Comparison of ENCODE assay signal across 18 cellular contexts in the genomic region with DNA sequence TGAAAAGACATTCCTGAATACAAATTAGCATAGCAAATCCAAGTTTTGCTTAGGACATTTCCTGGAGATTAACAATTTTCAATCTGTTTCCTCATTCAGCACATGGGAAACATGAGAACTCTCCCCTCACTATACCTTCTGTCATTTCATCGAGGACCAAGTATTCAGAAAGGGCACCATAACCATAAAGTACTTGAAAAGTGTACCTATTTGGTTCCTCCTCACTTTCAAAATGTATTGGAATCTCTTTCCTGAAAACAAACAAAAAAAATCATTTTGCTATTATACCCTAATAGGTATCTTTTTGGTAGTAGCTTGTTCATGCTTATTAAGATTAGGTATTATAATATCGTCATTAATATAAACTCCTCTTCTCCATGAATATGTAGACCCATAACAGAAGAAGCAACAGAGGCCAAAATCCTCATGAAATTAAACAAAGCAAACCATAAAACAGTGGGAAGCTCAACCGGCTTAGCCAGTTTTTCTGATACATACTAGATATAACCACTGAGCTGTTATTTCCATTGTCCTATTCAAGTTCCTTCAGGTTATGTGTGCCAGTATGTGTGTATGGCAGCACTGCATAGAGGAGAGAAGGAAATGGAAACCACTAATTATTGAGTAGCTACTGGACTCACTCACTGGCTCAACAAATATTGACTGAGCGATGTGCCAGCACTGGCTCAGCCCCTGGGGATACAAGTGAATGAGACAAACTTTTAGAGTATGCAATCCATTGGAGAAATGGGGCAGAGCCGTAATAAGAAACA.
A peak's percentile ranks its signal among the peaks of the same experiment; 100 is the strongest.
DNase-seq lines count a peak whose midpoint lies in the region; ATAC-seq and TF ChIP-seq lines count a peak whose summit lies in the region.
"Had no signal": no experiment of that assay in that cellular context is flagged by ENCODE, and none has a peak within 500 bp of the region (broad histone marks: within the 10 kb centered on the region; RNA-seq: fewer than 3 reads in every experiment).

No MANE protein-coding gene starts in this region.

- WGBS in stomach, 5 donors = 64 to 78% (median 65%) methylated on average over 5 of the region's 5 CpGs

- TF ChIP-seq POLR2A in stomach (IDR thresholded peaks at IDR 0.05) = no peak

- H3K27ac ChIP-seq in epithelial cell of prostate (peak overlapping the region; percentile 75), stomach (no peak overlapping the region)
- H3K27ac ChIP-seq: BLaER1 treated with 17β-estradiol and CSF1 and Interleukin-3, amounts not matched to agents 10 nM and 100 nM; thyroid gland had no signal

- DNase-seq in LoVo (ENCODE audit: low spot score) (peak; percentile 66), NCI-H748 (lab: John Stamatoyannopoulos, UW; ENCODE audit: unreplicated experiment) (peak; percentile 93), epithelial cell of prostate (ENCODE audit: low read depth, low spot score) (peak; percentile 83), stomach (peak; percentile 36), MV-4-11 (lab: John Stamatoyannopoulos, UW) (no peak)
- DNase-seq in activated CD8-positive, alpha-beta memory T cell treated with anti-CD3 and anti-CD28 coated beads, Interleukin-2, amount 50 U/mL, for 4 hours = no peak
- DNase-seq: activated CD4-positive, alpha-beta memory T cell treated with anti-CD3 and anti-CD28 coated beads for 36 hours; activated T-cell treated with anti-CD3 and anti-CD28 coated beads, Interleukin-2, amount 50 U/mL, for 4 hours; DND-41; HFFc6; islet precursor cell; NCI-H2081 treated with DMSO at 0.1 percent for 48 hours; stimulated activated CD4-positive, alpha-beta T cell treated with anti-CD3 and anti-CD28 coated beads, Interleukin-12 subunit alpha, Interleukin-12 subunit beta, amount 100 ng/mL, for 4 hours; T-helper 1 cell; thyroid gland had no signal

- no peaks in the 10 kb centered on the region for H3K27me3 ChIP-seq in stomach
- H3K27me3 ChIP-seq: BLaER1 treated with 17β-estradiol and CSF1 and Interleukin-3, amounts not matched to agents 10 nM and 100 nM; thyroid gland had no signal

- no peak for TF ChIP-seq EP300 in stomach (IDR thresholded peaks at IDR 0.05)

- TF ChIP-seq CTCF in stomach (IDR thresholded peaks at IDR 0.05) = no peak

- H3K36me3 ChIP-seq in stomach = no peaks in the 10 kb centered on the region
- H3K36me3 ChIP-seq: thyroid gland had no signal

- intact Hi-C loops in stomach (cut with DNase I; ENCODE audit: low total_unique reads) = no loop called here

- H3K4me1 ChIP-seq in stomach = no peaks in the 10 kb centered on the region
- H3K4me1 ChIP-seq: thyroid gland had no signal

- no peak overlapping the region for H3K4me3 ChIP-seq in stomach
- H3K4me3 ChIP-seq: BLaER1 treated with 17β-estradiol and CSF1 and Interleukin-3, amounts not matched to agents 10 nM and 100 nM; thyroid gland had no signal

- ATAC-seq in HG02981 (IDR thresholded peaks at IDR 0.05; ENCODE audit: unreplicated experiment) = no peak
- ATAC-seq: activated T-cell treated with anti-CD3 and anti-CD28 coated beads, Interleukin-2, amount 50 U/mL, for 4 hours; stimulated activated effector memory CD8-positive, alpha-beta T cell treated with anti-CD3 and anti-CD28 coated beads, Interleukin-12 subunit alpha, Interleukin-12 subunit beta, amount 100 ng/mL, for 72 hours had no signal

- H3K9me3 ChIP-seq in stomach = peaks cover 0 to 12% (median 4%) of the 10 kb centered on the region in 4 donors
- H3K9me3 ChIP-seq: thyroid gland had no signal

Comparison
In these comparisons a context has a peak if more than half of its experiments do, and no peak if none do; other contexts are left out.
1. DNase-seq: peak in LoVo (single experiment), NCI-H748 (single experiment), epithelial cell of prostate (single experiment) and stomach (single experiment); none in activated CD8-positive, alpha-beta memory T cell treated with anti-CD3 and anti-CD28 coated beads, Interleukin-2, amount 50 U/mL, for 4 hours (single experiment) and MV-4-11 (single experiment).